Comparison of ENCODE assay signal across 8 cellular contexts in the genomic region with DNA sequence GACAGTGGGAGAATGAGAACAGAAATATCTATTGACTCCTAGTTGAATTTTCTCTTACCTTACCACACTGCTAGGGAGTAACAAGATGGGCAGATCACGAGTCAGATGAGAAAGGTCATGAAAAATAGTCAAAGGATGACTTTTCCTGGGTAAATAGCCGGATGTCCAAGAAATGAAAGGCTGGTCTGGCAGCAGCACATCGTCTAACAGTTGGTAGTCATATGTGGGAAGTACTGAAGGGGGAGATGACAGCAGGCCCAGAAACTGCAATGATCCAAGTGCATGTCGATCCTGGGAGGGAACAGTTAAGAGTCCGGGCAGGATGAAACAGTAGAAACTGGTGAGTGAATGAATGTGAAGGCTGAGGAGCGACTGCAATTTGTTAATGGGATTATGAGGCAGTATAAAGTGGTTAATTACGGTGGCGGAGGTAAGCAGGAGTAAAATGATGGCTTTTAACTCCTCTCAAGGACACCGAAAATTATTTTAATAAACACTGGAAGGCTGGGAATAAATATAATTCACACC. TPM values are rescaled to one million over a fixed set of nuclear protein-coding genes. Genes with fewer than 3 reads are reported as not detected.
DNase-seq lines count a peak whose midpoint lies in the region; ATAC-seq, FAIRE-seq and TF ChIP-seq lines count a peak whose summit lies in the region.

No MANE protein-coding gene starts in this region.

- ATAC-seq in Panc1, result no peak
- ATAC-seq in HepG2, result peak; percentile 65

- CTCF ChIA-PET in Panc1 (lab: Charles Lee), result no interaction called here
- CTCF ChIA-PET in HepG2 (lab: Yijun Ruan, JAX; ENCODE audit: low intra/inter-chr PET ratio, low total read pairs), result no interaction called here

- H3K9me3 ChIP-seq in Panc1 (ENCODE audit: control insufficient read depth, insufficient read depth, low read depth, low read length) (no peaks in the 10 kb centered on the region), HepG2 (ENCODE audit: low read length) (no peaks in the 10 kb centered on the region)

- H4K20me1 ChIP-seq in HepG2 (ENCODE audit: insufficient read depth, low read length), result no peaks in the 10 kb centered on the region

- in situ Hi-C loops in Panc1 (cut with HindIII; ENCODE audit: low pct_unique_long_range_greater_than_20kb, low sequenced_read_pairs) (no loop called here), HepG2 (cut with HindIII; ENCODE audit: extremely low pct_ligation_motif_present, low pct_unique_long_range_greater_than_20kb) (no loop called here)

- WGBS in HepG2 (ENCODE audit: low lambda C conversion rate), result 1% methylated on average over 9 of the region's 9 CpGs

- DNase-seq in CD1c-positive myeloid dendritic cell (ENCODE audit: extremely low spot score), result peak; percentile 9
- DNase-seq in HPDE6-E6E7 (ENCODE audit: extremely low spot score), result peak; percentile 52
- DNase-seq in Panc1 (ENCODE audit: low read depth, low spot score), result no peak
- DNase-seq in HepG2 (ENCODE audit: low spot score), result peak; percentile 66
- DNase-seq in GOT3 (lab: John Stamatoyannopoulos, UW), result no peak
- no peak for DNase-seq in KG1 (lab: John Stamatoyannopoulos, UW)

- H3K9ac ChIP-seq in HepG2 (ENCODE audit: insufficient read depth, low read depth, low read length), result peak overlapping the region; percentile 91

- BruUV-seq in Panc1 (replicated peaks; lab: Mats Ljungman, UMichigan) (TSS peak; percentile 75), HepG2 (replicated peaks; lab: Mats Ljungman, UMichigan) (no TSS peak)

- H3K36me3 ChIP-seq in Panc1 (ENCODE audit: control insufficient read depth, insufficient read depth, low read length), result no peaks in the 10 kb centered on the region
- H3K36me3 ChIP-seq in HepG2 (replicated peaks in 1 of 2; ENCODE audit: control insufficient read depth in 1 of 2, insufficient read depth in 2 of 2, low read length in 2 of 2), result no peaks in the 10 kb centered on the region

- no peak for TF ChIP-seq EP300 in HepG2 (IDR thresholded peaks at IDR 0.05; ENCODE audit: low read depth in 2 of 2, low read length in 2 of 2)
- no peak for TF ChIP-seq EP300 in HepG2 (CRISPR knock-in tag; IDR thresholded peaks at IDR 0.05; ENCODE audit: borderline replicate concordance)

- peaks cover 20% of the 10 kb centered on the region for H3K4me1 ChIP-seq in Panc1 (ENCODE audit: control insufficient read depth, insufficient read depth, low read length)
- peaks cover 33% of the 10 kb centered on the region for H3K4me1 ChIP-seq in HepG2 (ENCODE audit: insufficient read depth, low read length)

- POLR2A ChIA-PET in Panc1 (lab: Charles Lee), result no interaction called here
- POLR2A ChIA-PET in HepG2 (lab: Yijun Ruan, JAX), result interaction anchor here (0.8 to 2.4 kb wide), 2 partner anchors 40 to 103 kb away, joined by 3 to 20 read pairs; a partner anchor contains a TSS

- no peak for TF ChIP-seq POLR2A in HepG2 (IDR thresholded peaks at IDR 0.05; ENCODE audit: insufficient read depth in 1 of 2, low read depth in 2 of 2, low read length in 2 of 2)

- peak overlapping the region; percentile 94 for H3K4me2 ChIP-seq in HepG2 (ENCODE audit: low read depth, low read length)

- peak overlapping the region; percentile 20 for H2AFZ ChIP-seq in HepG2 (ENCODE audit: low read length)

- H3K27me3 ChIP-seq in Panc1 (ENCODE audit: control insufficient read depth, insufficient read depth, low read length) (no peaks in the 10 kb centered on the region), HepG2 (ENCODE audit: control insufficient read depth in 1 of 2, insufficient read depth in 2 of 2, low read length in 2 of 2) (no peaks in the 10 kb centered on the region; a peak in 1 of 5 replicates)

- TF ChIP-seq CTCF in Panc1 (IDR thresholded peaks at IDR 0.05) (no peak), HepG2 (CRISPR knock-in tag; IDR thresholded peaks at IDR 0.05) (no peak)

- FAIRE-seq in HepG2 (lab: Jason Lieb, UNC), result peak; percentile 40

- no peak for TF ChIP-seq RAD21 in HepG2 (CRISPR knock-in tag; IDR thresholded peaks at IDR 0.05)

- H3K27ac ChIP-seq in Panc1 (ENCODE audit: low read length), result peak overlapping the region; percentile 95
- H3K27ac ChIP-seq in cingulate gyrus (ENCODE audit: low read depth, low read length), result peak overlapping the region; percentile 96
- peak overlapping the region; percentile 93 for H3K27ac ChIP-seq in HepG2 (ENCODE audit: extremely low read length, insufficient read depth, low read length)
- peak overlapping the region; percentile 74 for H3K27ac ChIP-seq in temporal lobe (ENCODE audit: low read depth, low read length)

- intact Hi-C loops in Panc1 (cut with micrococcal nuclease; ENCODE audit: unreplicated experiment), result loop anchor here (10.0 kb wide), 1 partner anchor 105 kb away; no protein-coding TSS in a partner anchor
- intact Hi-C loops in HepG2 (cut with micrococcal nuclease; ENCODE audit: unreplicated experiment), result loop anchor here (5.0 kb wide), 1 partner anchor 62 kb away; no protein-coding TSS in a partner anchor

- H3K4me3 ChIP-seq in Panc1 (ENCODE audit: low read depth in 2 of 2, low read length in 2 of 2), result peak overlapping the region; percentile 69 to 80
- H3K4me3 ChIP-seq in HepG2 (replicated peaks in 1 of 3; ENCODE audit: insufficient read depth in 1 of 3, low read depth in 2 of 3, low read length in 3 of 3), result peak overlapping the region; percentile 62 to 83 (median 81)

- H3K79me2 ChIP-seq in HepG2 (ENCODE audit: insufficient read depth, low read length), result peaks cover 28% of the 10 kb centered on the region

TF ChIP-seq in HepG2, 621 proteins besides CTCF, POLR2A, EP300 and RAD21 (continues in another document):
- TF ChIP-seq MIER3 (CRISPR knock-in tag; IDR thresholded peaks at IDR 0.05; ENCODE audit: borderline replicate concordance), result no peak

RNA-seq across cellular contexts. Expression of a gene that starts 1.2 kb away (rescaled TPM):
- total RNA-seq in Panc1 (2021; ENCODE audit: unreplicated experiment) (40.4 TPM), HepG2 (2016; rRNA removed; fragmentation: Illumina TruSeq; extraction: Trizol) (12.4 and 15.7 TPM in 2 replicates), temporal lobe (101 TPM)
- 17.8 TPM for polyA plus RNA-seq in Panc1 (2012; ENCODE audit: insufficient read length)
- 67.4 and 70.8 TPM in 2 replicates for total RNA-seq in HepG2 (2016; cell fraction: cytosol; rRNA removed; fragmentation: Illumina TruSeq; extraction: Trizol; ENCODE audit: low read depth)
- total RNA-seq in HepG2 (2016; cell fraction: insoluble cytoplasmic fraction; rRNA removed; fragmentation: Illumina TruSeq; extraction: Trizol), result 11.4 and 12.5 TPM in 2 replicates
- 24.5 and 36.7 TPM in 2 replicates for total RNA-seq in HepG2 (2016; cell fraction: membrane; rRNA removed; fragmentation: Illumina TruSeq; extraction: Trizol)
- total RNA-seq in HepG2 (2016; cell fraction: nucleus; rRNA removed; fragmentation: Illumina TruSeq; extraction: Trizol), result 32.3 and 40.1 TPM in 2 replicates
- 5.9 and 6.1 TPM in 2 replicates for polyA plus RNA-seq in HepG2 (2011; rRNA removed)
- 4.2 and 9.0 TPM in 2 replicates for polyA plus RNA-seq in HepG2 (2011; cell fraction: cytosol; rRNA removed)
- 7.3 and 8.7 TPM in 2 replicates for polyA plus RNA-seq in HepG2 (2011; cell fraction: nucleus; rRNA removed)
- 6.7 and 6.9 TPM in 2 replicates for polyA plus RNA-seq in HepG2 (2012)
- 0.28 TPM in 2 replicates for polyA plus RNA-seq in HepG2 (2016; cell fraction: cytosol; fragmentation: Illumina TruSeq; extraction: Trizol; ENCODE audit: low read depth)
- 5.7 and 6.9 TPM in 2 replicates for polyA plus RNA-seq in HepG2 (2016; cell fraction: insoluble cytoplasmic fraction; fragmentation: Illumina TruSeq; extraction: Trizol; ENCODE audit: low read depth)
- 0.73 and 0.94 TPM in 2 replicates for polyA plus RNA-seq in HepG2 (2016; cell fraction: membrane; fragmentation: Illumina TruSeq; extraction: Trizol; ENCODE audit: low read depth)
- polyA plus RNA-seq in HepG2 (2016; cell fraction: nucleus; fragmentation: Illumina TruSeq; extraction: Trizol; ENCODE audit: insufficient read depth, low read depth), result 6.6 and 8.8 TPM in 2 replicates
- 59.0 and 129 TPM in 2 replicates for polyA minus RNA-seq in HepG2 (2011; rRNA and poly(A)+ RNA removed; ENCODE audit: low replicate concordance)
- 11.0 and 12.8 TPM in 2 replicates for polyA minus RNA-seq in HepG2 (2011; cell fraction: cytosol; rRNA and poly(A)+ RNA removed)
- polyA minus RNA-seq in HepG2 (2011; cell fraction: nucleus; rRNA and poly(A)+ RNA removed), result 61.9 and 68.1 TPM in 2 replicates

RNA-seq across cellular contexts. Expression of a gene that starts 40.3 kb away (rescaled TPM):
- total RNA-seq in Panc1 (2021; ENCODE audit: unreplicated experiment) (15.8 TPM), HepG2 (2016; rRNA removed; fragmentation: Illumina TruSeq; extraction: Trizol) (13.5 and 19.9 TPM in 2 replicates), temporal lobe (12.0 TPM)
- 16.4 TPM for polyA plus RNA-seq in Panc1 (2012; ENCODE audit: insufficient read length)
- total RNA-seq in HepG2 (2016; cell fraction: cytosol; rRNA removed; fragmentation: Illumina TruSeq; extraction: Trizol; ENCODE audit: low read depth), result 5.1 and 5.9 TPM in 2 replicates
- 13.9 and 16.5 TPM in 2 replicates for total RNA-seq in HepG2 (2016; cell fraction: insoluble cytoplasmic fraction; rRNA removed; fragmentation: Illumina TruSeq; extraction: Trizol)
- 5.2 and 6.8 TPM in 2 replicates for total RNA-seq in HepG2 (2016; cell fraction: membrane; rRNA removed; fragmentation: Illumina TruSeq; extraction: Trizol)
- total RNA-seq in HepG2 (2016; cell fraction: nucleus; rRNA removed; fragmentation: Illumina TruSeq; extraction: Trizol), result 21.3 and 29.5 TPM in 2 replicates
- 13.2 and 14.3 TPM in 2 replicates for polyA plus RNA-seq in HepG2 (2011; rRNA removed)
- polyA plus RNA-seq in HepG2 (2011; cell fraction: cytosol; rRNA removed), result 7.3 and 7.4 TPM in 2 replicates
- 48.1 and 50.8 TPM in 2 replicates for polyA plus RNA-seq in HepG2 (2011; cell fraction: nucleus; rRNA removed)
- polyA plus RNA-seq in HepG2 (2012), result 9.3 and 10.2 TPM in 2 replicates
- polyA plus RNA-seq in HepG2 (2016; cell fraction: cytosol; fragmentation: Illumina TruSeq; extraction: Trizol; ENCODE audit: low read depth), result 1.2 and 1.3 TPM in 2 replicates
- polyA plus RNA-seq in HepG2 (2016; cell fraction: insoluble cytoplasmic fraction; fragmentation: Illumina TruSeq; extraction: Trizol; ENCODE audit: low read depth), result 8.1 and 8.7 TPM in 2 replicates
- 2.7 and 3.2 TPM in 2 replicates for polyA plus RNA-seq in HepG2 (2016; cell fraction: membrane; fragmentation: Illumina TruSeq; extraction: Trizol; ENCODE audit: low read depth)
- polyA plus RNA-seq in HepG2 (2016; cell fraction: nucleus; fragmentation: Illumina TruSeq; extraction: Trizol; ENCODE audit: insufficient read depth, low read depth), result 56.7 and 60.3 TPM in 2 replicates
- 26.0 and 29.8 TPM in 2 replicates for polyA minus RNA-seq in HepG2 (2011; rRNA and poly(A)+ RNA removed; ENCODE audit: low replicate concordance)
- 10.0 and 12.0 TPM in 2 replicates for polyA minus RNA-seq in HepG2 (2011; cell fraction: cytosol; rRNA and poly(A)+ RNA removed)
- polyA minus RNA-seq in HepG2 (2011; cell fraction: nucleus; rRNA and poly(A)+ RNA removed), result 33.7 and 37.0 TPM in 2 replicates

Comparison
In these comparisons a context has a peak if more than half of its experiments do, and no peak if none do; other contexts are left out.
1. DNase-seq: peak in CD1c-positive myeloid dendritic cell (single experiment), HPDE6-E6E7 (single experiment) and HepG2 (single experiment); none in Panc1 (single experiment), GOT3 (single experiment) and KG1 (single experiment).
2. Peak in every context shown above with its lines, with median percentiles within 50 percentile points of each other: H3K27ac ChIP-seq.